Comparison of ENCODE assay signal across 1 cellular context in the genomic region with DNA sequence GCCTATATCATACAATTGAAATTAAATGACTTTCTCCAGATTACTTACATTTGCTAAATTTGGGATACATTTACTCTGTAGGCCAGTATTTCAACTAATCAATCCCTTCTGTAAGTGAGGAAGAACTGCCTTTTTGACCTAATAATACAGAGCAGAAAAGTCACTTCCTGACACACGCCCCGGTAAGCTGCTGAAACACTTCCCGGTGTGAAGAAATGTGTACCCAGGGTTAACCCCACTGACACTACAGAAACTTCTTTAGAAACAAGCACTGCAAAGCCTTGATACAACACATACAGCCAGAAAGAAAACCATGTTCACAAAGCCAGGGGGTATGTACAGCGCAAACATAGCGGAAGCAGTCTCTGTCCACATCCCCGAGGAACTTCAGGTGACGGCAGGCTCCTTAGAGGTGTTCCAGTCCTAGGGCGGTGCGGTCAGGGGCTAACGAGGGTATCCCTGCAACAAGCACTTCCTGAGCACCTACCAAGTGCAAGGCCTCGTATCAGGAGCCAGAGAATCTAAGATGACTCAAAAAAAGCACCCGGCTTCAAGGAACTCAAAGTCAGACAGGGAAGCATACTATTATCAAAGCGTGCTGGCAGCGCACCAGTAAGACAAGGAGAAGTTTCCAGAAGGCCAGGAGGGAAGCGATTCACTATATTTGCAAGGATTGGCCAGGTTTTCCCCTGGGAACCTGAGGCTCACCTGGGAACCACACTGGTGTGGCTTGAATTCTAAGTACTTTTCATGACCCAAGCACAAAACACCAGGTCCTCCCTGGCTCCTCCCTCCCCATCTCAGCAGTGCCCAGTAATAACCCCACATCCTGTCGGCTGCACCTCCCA.
TF ChIP-seq lines count a peak whose summit lies in the region.

No MANE protein-coding gene starts in this region.

TF ChIP-seq in GM23338, 12 proteins besides CTCF, POLR2A, EP300 and RAD21:
- TF ChIP-seq, protein P1, sequence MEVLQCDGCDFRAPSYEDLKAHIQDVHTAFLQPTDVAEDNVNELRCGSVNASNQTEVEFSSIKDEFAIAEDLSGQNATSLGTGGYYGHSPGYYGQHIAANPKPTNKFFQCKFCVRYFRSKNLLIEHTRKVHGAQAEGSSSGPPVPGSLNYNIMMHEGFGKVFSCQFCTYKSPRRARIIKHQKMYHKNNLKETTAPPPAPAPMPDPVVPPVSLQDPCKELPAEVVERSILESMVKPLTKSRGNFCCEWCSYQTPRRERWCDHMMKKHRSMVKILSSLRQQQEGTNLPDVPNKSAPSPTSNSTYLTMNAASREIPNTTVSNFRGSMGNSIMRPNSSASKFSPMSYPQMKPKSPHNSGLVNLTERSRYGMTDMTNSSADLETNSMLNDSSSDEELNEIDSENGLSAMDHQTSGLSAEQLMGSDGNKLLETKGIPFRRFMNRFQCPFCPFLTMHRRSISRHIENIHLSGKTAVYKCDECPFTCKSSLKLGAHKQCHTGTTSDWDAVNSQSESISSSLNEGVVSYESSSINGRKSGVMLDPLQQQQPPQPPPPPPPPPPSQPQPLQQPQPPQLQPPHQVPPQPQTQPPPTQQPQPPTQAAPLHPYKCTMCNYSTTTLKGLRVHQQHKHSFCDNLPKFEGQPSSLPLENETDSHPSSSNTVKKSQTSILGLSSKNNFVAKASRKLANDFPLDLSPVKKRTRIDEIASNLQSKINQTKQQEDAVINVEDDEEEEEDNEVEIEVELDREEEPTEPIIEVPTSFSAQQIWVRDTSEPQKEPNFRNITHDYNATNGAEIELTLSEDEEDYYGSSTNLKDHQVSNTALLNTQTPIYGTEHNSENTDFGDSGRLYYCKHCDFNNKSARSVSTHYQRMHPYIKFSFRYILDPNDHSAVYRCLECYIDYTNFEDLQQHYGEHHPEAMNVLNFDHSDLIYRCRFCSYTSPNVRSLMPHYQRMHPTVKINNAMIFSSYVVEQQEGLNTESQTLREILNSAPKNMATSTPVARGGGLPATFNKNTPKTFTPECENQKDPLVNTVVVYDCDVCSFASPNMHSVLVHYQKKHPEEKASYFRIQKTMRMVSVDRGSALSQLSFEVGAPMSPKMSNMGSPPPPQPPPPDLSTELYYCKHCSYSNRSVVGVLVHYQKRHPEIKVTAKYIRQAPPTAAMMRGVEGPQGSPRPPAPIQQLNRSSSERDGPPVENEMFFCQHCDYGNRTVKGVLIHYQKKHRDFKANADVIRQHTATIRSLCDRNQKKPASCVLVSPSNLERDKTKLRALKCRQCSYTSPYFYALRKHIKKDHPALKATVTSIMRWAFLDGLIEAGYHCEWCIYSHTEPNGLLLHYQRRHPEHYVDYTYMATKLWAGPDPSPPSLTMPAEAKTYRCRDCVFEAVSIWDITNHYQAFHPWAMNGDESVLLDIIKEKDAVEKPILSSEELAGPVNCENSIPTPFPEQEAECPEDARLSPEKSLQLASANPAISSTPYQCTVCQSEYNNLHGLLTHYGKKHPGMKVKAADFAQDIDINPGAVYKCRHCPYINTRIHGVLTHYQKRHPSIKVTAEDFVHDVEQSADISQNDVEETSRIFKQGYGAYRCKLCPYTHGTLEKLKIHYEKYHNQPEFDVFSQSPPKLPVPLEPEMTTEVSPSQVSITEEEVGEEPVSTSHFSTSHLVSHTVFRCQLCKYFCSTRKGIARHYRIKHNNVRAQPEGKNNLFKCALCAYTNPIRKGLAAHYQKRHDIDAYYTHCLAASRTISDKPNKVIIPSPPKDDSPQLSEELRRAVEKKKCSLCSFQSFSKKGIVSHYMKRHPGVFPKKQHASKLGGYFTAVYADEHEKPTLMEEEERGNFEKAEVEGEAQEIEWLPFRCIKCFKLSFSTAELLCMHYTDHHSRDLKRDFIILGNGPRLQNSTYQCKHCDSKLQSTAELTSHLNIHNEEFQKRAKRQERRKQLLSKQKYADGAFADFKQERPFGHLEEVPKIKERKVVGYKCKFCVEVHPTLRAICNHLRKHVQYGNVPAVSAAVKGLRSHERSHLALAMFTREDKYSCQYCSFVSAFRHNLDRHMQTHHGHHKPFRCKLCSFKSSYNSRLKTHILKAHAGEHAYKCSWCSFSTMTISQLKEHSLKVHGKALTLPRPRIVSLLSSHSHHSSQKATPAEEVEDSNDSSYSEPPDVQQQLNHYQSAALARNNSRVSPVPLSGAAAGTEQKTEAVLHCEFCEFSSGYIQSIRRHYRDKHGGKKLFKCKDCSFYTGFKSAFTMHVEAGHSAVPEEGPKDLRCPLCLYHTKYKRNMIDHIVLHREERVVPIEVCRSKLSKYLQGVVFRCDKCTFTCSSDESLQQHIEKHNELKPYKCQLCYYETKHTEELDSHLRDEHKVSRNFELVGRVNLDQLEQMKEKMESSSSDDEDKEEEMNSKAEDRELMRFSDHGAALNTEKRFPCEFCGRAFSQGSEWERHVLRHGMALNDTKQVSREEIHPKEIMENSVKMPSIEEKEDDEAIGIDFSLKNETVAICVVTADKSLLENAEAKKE (CRISPR knock-in tag; IDR thresholded peaks at IDR 0.05) = no peak
- TF ChIP-seq, protein P2, sequence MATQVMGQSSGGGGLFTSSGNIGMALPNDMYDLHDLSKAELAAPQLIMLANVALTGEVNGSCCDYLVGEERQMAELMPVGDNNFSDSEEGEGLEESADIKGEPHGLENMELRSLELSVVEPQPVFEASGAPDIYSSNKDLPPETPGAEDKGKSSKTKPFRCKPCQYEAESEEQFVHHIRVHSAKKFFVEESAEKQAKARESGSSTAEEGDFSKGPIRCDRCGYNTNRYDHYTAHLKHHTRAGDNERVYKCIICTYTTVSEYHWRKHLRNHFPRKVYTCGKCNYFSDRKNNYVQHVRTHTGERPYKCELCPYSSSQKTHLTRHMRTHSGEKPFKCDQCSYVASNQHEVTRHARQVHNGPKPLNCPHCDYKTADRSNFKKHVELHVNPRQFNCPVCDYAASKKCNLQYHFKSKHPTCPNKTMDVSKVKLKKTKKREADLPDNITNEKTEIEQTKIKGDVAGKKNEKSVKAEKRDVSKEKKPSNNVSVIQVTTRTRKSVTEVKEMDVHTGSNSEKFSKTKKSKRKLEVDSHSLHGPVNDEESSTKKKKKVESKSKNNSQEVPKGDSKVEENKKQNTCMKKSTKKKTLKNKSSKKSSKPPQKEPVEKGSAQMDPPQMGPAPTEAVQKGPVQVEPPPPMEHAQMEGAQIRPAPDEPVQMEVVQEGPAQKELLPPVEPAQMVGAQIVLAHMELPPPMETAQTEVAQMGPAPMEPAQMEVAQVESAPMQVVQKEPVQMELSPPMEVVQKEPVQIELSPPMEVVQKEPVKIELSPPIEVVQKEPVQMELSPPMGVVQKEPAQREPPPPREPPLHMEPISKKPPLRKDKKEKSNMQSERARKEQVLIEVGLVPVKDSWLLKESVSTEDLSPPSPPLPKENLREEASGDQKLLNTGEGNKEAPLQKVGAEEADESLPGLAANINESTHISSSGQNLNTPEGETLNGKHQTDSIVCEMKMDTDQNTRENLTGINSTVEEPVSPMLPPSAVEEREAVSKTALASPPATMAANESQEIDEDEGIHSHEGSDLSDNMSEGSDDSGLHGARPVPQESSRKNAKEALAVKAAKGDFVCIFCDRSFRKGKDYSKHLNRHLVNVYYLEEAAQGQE (IDR thresholded peaks at IDR 0.05; ENCODE audit: unreplicated experiment) = no peak
TF ChIP-seq in GM23338: peak in this region for 0.
